1 cellular context compared by ENCODE assay signal in genomic region chr22:39631381-39631780, GRCh38.
TF ChIP-seq lines count a peak whose summit lies in the region.

No MANE protein-coding gene starts in this region.

TF ChIP-seq in H1, 55 proteins besides CTCF, POLR2A, EP300 and RAD21:
- no peak for TF ChIP-seq PHF8 (conservative IDR thresholded peaks at IDR 0.05; ENCODE audit: low read depth, low read length)
- TF ChIP-seq TAF7 (optimal IDR thresholded peaks at IDR 0.05; ENCODE audit: borderline replicate concordance, low read depth, low read length): no peak
- TF ChIP-seq FOSL1 (IDR thresholded peaks at IDR 0.05; ENCODE audit: insufficient read depth, low read depth, low read length): no peak
- no peak for TF ChIP-seq KDM5A (IDR thresholded peaks at IDR 0.05; ENCODE audit: low read length)
- no peak for TF ChIP-seq CTBP2 (IDR thresholded peaks at IDR 0.05; ENCODE audit: borderline replicate concordance, insufficient read depth, insufficient read length, low read length)
- no peak for TF ChIP-seq TBP (IDR thresholded peaks at IDR 0.05; ENCODE audit: low read depth, low read length)
- TF ChIP-seq CHD2 (IDR thresholded peaks at IDR 0.05; ENCODE audit: low read length): no peak
- no peak for TF ChIP-seq EGR1 (IDR thresholded peaks at IDR 0.05; ENCODE audit: borderline replicate concordance, low read depth, low read length)
- TF ChIP-seq USF2 (IDR thresholded peaks at IDR 0.05; ENCODE audit: low read length): no peak
- no peak for TF ChIP-seq TAF1 (IDR thresholded peaks at IDR 0.05; ENCODE audit: low read depth, low read length)
- TF ChIP-seq EZH2 (IDR thresholded peaks at IDR 0.05; ENCODE audit: low read depth, low read length, severe bottlenecking): no peak
- no peak for TF ChIP-seq MAFK (IDR thresholded peaks at IDR 0.05; ENCODE audit: low read depth, low read length)
- TF ChIP-seq ATF3 (IDR thresholded peaks at IDR 0.05; ENCODE audit: insufficient read depth, low read depth, low read length): no peak
- TF ChIP-seq JUND (IDR thresholded peaks at IDR 0.05; ENCODE audit: low read length): no peak
- TF ChIP-seq HDAC2 (IDR thresholded peaks at IDR 0.05; ENCODE audit: borderline replicate concordance in 1 of 2, low read depth in 2 of 2, low read length in 2 of 2): no peak
- no peak for TF ChIP-seq RFX5 (IDR thresholded peaks at IDR 0.05; ENCODE audit: borderline replicate concordance, low read depth, low read length)
- TF ChIP-seq E2F6 (IDR thresholded peaks at IDR 0.05): no peak
- no peak for TF ChIP-seq RBBP5 (IDR thresholded peaks at IDR 0.05; ENCODE audit: borderline replicate concordance, low read depth, low read length)
- TF ChIP-seq GABPA (IDR thresholded peaks at IDR 0.05; ENCODE audit: borderline replicate concordance, insufficient read depth, low read length): no peak
